Comparison of ENCODE assay signal across 18 cellular contexts in the genomic region with DNA sequence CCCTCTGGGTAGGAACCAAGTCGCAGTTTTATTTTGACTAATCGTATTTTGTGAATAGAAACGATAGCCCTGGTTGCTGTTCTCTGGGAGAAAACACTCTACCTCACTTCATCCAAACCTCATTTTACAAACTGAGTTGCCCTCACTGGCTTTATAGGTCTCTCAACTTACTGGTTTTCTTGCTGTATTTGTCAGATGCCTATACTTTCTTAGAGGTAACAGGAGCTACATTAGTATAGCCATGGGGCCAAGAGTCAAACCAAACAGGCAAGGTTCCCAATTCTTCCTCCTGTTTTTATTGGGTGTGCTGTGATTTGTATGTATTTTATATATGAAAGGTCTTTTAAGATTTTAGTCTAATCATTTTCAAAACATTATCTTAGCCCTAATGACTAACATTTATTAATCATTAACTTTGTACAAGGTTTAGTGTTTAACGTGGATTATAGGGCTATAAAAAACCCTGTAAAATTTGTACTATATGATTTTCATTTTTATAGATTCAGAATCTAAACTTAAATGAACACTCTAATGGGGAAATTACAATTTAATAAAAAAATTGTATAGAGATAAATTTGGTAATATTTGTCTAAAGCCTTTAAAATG.
"Had no signal": no experiment of that assay in that cellular context is flagged by ENCODE, and none has a peak within 500 bp of the region (broad histone marks: within the 10 kb centered on the region; RNA-seq: fewer than 3 reads in every experiment).

No MANE protein-coding gene starts in this region.

- H3K36me3 ChIP-seq: esophagus squamous epithelium, gastroesophageal sphincter, right atrium auricular region, sigmoid colon, suprapubic skin, thyroid gland had no signal

- H3K27ac Mint-ChIP-seq: naive thymus-derived CD4-positive, alpha-beta T cell; nephron progenitor cell; type B pancreatic cell had no signal

- H3K9me3 ChIP-seq: esophagus squamous epithelium, right atrium auricular region, sigmoid colon, thyroid gland had no signal

- H3K4me1 Mint-ChIP-seq: naive thymus-derived CD4-positive, alpha-beta T cell; nephron progenitor cell had no signal

- H3K27me3 Mint-ChIP-seq: naive thymus-derived CD4-positive, alpha-beta T cell; type B pancreatic cell had no signal

- H3K4me3 ChIP-seq: esophagus squamous epithelium, gastroesophageal sphincter, right atrium auricular region, sigmoid colon, skin epidermis, suprapubic skin, thyroid gland had no signal

- H3K36me3 Mint-ChIP-seq: naive thymus-derived CD4-positive, alpha-beta T cell; type B pancreatic cell had no signal

- ATAC-seq: gastroesophageal sphincter; naive thymus-derived CD4-positive, alpha-beta T cell; stimulated activated naive CD8-positive, alpha-beta T cell treated with anti-CD3 and anti-CD28 coated beads, Interleukin-15, Interleukin-2, amounts not matched to agents 100 U/mL and 50 U/mL, for 24 hours had no signal

- H3K4me1 ChIP-seq: esophagus squamous epithelium, gastroesophageal sphincter, right atrium auricular region, sigmoid colon, suprapubic skin, thyroid gland had no signal

- DNase-seq: dermis blood vessel endothelial cell; esophagus squamous epithelium; foreskin fibroblast; glutamatergic neuron; mesendoderm; naive thymus-derived CD4-positive, alpha-beta T cell; nephron progenitor cell; posterior cingulate gyrus; sigmoid colon; stimulated activated CD4-positive, alpha-beta T cell treated with anti-CD3 and anti-CD28 coated beads, Interleukin-12 subunit alpha, Interleukin-12 subunit beta, amount 100 ng/mL, for 4 hours; stimulated activated naive CD8-positive, alpha-beta T cell treated with anti-CD3 and anti-CD28 coated beads, Interleukin-15, Interleukin-2, amounts not matched to agents 100 U/mL and 50 U/mL, for 24 hours; thyroid gland had no signal

- H3K9me3 Mint-ChIP-seq: type B pancreatic cell had no signal

- FAIRE-seq: urothelium cell line had no signal

- H3K4me3 Mint-ChIP-seq: naive thymus-derived CD4-positive, alpha-beta T cell; nephron progenitor cell; type B pancreatic cell had no signal
